Comparison of ENCODE assay signal across 14 cellular contexts in genomic region chr1:182752077-182752826, GRCh38. TPM values are rescaled to one million over a fixed set of nuclear protein-coding genes. Genes with fewer than 3 reads are reported as not detected.
DNase-seq lines count a peak whose midpoint lies in the region; ATAC-seq and TF ChIP-seq lines count a peak whose summit lies in the region.
"Had no signal": no experiment of that assay in that cellular context is flagged by ENCODE, and none has a peak within 500 bp of the region (broad histone marks: within the 10 kb centered on the region; RNA-seq: fewer than 3 reads in every experiment).

No MANE protein-coding gene starts in this region.

- H3K4me3 Mint-ChIP-seq in GM23338, result no peak overlapping the region
- H3K4me3 Mint-ChIP-seq: naive thymus-derived CD8-positive, alpha-beta T cell; T-helper 17 cell had no signal

- H3K36me3 ChIP-seq in GM23338 (ENCODE audit: insufficient read depth), result no peaks in the 10 kb centered on the region
- H3K36me3 ChIP-seq: thoracic aorta had no signal

- no peak overlapping the region for H3K4me2 ChIP-seq in GM23338

- H3K27me3 ChIP-seq in GM23338 (ENCODE audit: insufficient read depth), result no peaks in the 10 kb centered on the region

- no peak overlapping the region for H3K27ac ChIP-seq in GM23338 (ENCODE audit: low read depth)
- H3K27ac ChIP-seq: thoracic aorta had no signal

- no peaks in the 10 kb centered on the region for H3F3A ChIP-seq in GM23338 (replicated peaks; ENCODE audit: low read depth)

- no peak overlapping the region for H3K27ac Mint-ChIP-seq in GM23338
- H3K27ac Mint-ChIP-seq: naive thymus-derived CD8-positive, alpha-beta T cell; T-helper 17 cell had no signal

- H3K9me2 ChIP-seq in GM23338 (ENCODE audit: insufficient read depth), result no peaks in the 10 kb centered on the region

- no peaks in the 10 kb centered on the region for H3K9me3 Mint-ChIP-seq in GM23338

- no peaks in the 10 kb centered on the region for H3K36me3 Mint-ChIP-seq in GM23338 (ENCODE audit: low read depth)
- H3K36me3 Mint-ChIP-seq: naive thymus-derived CD8-positive, alpha-beta T cell had no signal

- no peak for TF ChIP-seq CTCF in GM23338 (conservative IDR thresholded peaks at IDR 0.05; ENCODE audit: low read depth in 2 of 2)

- H3K79me2 ChIP-seq in GM23338 (replicated peaks; ENCODE audit: insufficient read depth), result no peaks in the 10 kb centered on the region

- H3K27me3 Mint-ChIP-seq in GM23338 (ENCODE audit: insufficient read depth, low read depth, poor library complexity), result no peaks in the 10 kb centered on the region

- H4K20me1 ChIP-seq in GM23338 (replicated peaks; ENCODE audit: insufficient read depth), result no peaks in the 10 kb centered on the region

- H3K4me1 Mint-ChIP-seq in GM23338, result peaks cover 3% of the 10 kb centered on the region; the same call in 2 of the 3 replicates
- H3K4me1 Mint-ChIP-seq: naive thymus-derived CD8-positive, alpha-beta T cell had no signal

- peak overlapping the region; percentile 85 for H2AFZ ChIP-seq in GM23338

- no peak overlapping the region for H3K4me3 ChIP-seq in GM23338
- no peak overlapping the region for H3K4me3 ChIP-seq in skeletal muscle cell (ENCODE audit: low read depth, low read length)
- H3K4me3 ChIP-seq: thoracic aorta had no signal

- DNase-seq in GM23338 (ENCODE audit: low spot score), result no peak
- peak; percentile 26 for DNase-seq in dermis blood vessel endothelial cell
- DNase-seq in islet precursor cell, result peak; percentile 96
- peak; percentile 28 for DNase-seq in skeletal muscle cell (ENCODE audit: low read depth)
- DNase-seq in DMS 273 (lab: John Stamatoyannopoulos, UW; ENCODE audit: unreplicated experiment), result no peak
- DNase-seq: activated CD4-positive, alpha-beta T cell treated with anti-CD3 and anti-CD28 coated beads for 1 hour; kidney; naive thymus-derived CD8-positive, alpha-beta T cell; NCI-H345; T-helper 17 cell had no signal

- H3K4me1 ChIP-seq in GM23338 (ENCODE audit: insufficient read depth), result no peaks in the 10 kb centered on the region

- ATAC-seq in GM23338, result peak; percentile 42
- no peak for ATAC-seq in GM19328 (IDR thresholded peaks at IDR 0.05; ENCODE audit: unreplicated experiment)
- ATAC-seq in HG03354 (IDR thresholded peaks at IDR 0.05; ENCODE audit: poor library complexity, severe bottlenecking, unreplicated experiment), result no peak
- ATAC-seq in GM19395 (IDR thresholded peaks at IDR 0.05; ENCODE audit: unreplicated experiment), result no peak
- ATAC-seq: naive thymus-derived CD8-positive, alpha-beta T cell; T-helper 17 cell had no signal

TF ChIP-seq in GM23338, 12 proteins besides CTCF, POLR2A, EP300 and RAD21 (continues in another document):
- TF ChIP-seq CREB1 (CRISPR knock-in tag; IDR thresholded peaks at IDR 0.05; ENCODE audit: low read depth) (no peak), ZNF114 (CRISPR knock-in tag; IDR thresholded peaks at IDR 0.05) (no peak), ZNF462 (CRISPR knock-in tag; IDR thresholded peaks at IDR 0.05) (no peak), EZH2 (IDR thresholded peaks at IDR 0.05; ENCODE audit: low read depth, unreplicated experiment) (no peak), JUNB (IDR thresholded peaks at IDR 0.05; ENCODE audit: unreplicated experiment) (no peak), REST (IDR thresholded peaks at IDR 0.05; ENCODE audit: unreplicated experiment) (no peak), ETS1 (IDR thresholded peaks at IDR 0.05) (no peak), EZH2phosphoT487 (IDR thresholded peaks at IDR 0.05; ENCODE audit: unreplicated experiment) (no peak), STAT1 (IDR thresholded peaks at IDR 0.05; ENCODE audit: unreplicated experiment) (no peak)

RNA-seq across cellular contexts. Expression of gene NPL, which starts 37.3 kb away (rescaled TPM):
- 1.2 and 2.8 TPM in 2 replicates for total RNA-seq in GM23338 (2014; rRNA removed; shearing (Covaris generic))
- 2.4 TPM in 2 replicates for polyA plus RNA-seq in GM23338 (2016; fragmentation: Nextera tagmentation; extraction: Ambion mirVana)
- 1.9 and 2.4 TPM in 2 replicates for total RNA-seq in dermis blood vessel endothelial cell

Comparison
In these comparisons a context has a peak if more than half of its experiments do, and no peak if none do; other contexts are left out.
1. DNase-seq: peak in dermis blood vessel endothelial cell (single experiment), islet precursor cell (single experiment) and skeletal muscle cell (single experiment); none in GM23338 (single experiment) and DMS 273 (single experiment).